In the genomic region with DNA sequence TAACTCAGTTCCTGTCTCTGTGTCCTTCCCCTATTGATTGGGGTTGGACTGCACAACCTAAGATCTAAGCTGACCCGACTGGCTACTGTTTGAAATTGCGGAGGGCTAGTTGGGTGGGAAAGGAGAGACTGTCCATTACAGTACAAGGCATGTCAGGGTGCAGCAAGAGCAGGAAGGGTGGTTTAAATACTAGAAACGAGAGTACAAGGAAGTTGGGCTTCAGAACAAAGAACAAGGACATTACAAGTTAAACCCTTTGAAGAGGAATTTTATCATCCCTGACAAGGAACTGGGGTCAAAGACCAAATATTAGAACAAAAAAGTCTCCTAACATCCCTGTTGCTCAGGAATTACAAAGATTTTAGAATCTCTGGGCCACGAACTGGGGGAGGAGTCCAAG, we compare ENCODE assay signal across 19 cellular contexts.
DNase-seq lines count a peak whose midpoint lies in the region; ATAC-seq, FAIRE-seq and TF ChIP-seq lines count a peak whose summit lies in the region.
"Had no signal": no experiment of that assay in that cellular context is flagged by ENCODE, and none has a peak within 500 bp of the region (broad histone marks: within the 10 kb centered on the region; RNA-seq: fewer than 3 reads in every experiment).

No MANE protein-coding gene starts in this region.

- H3K4me1 Mint-ChIP-seq in dendritic cell treated with granulocyte-macrophage colony-stimulating factor and Interleukin-4, amounts not matched to agents 40 ng/mL and 50 ng/mL, for 4 days (ENCODE audit: low read depth), result peaks cover 31% of the 10 kb centered on the region
- H3K4me1 Mint-ChIP-seq in endodermal cell, result peaks cover 4% of the 10 kb centered on the region

- H3K27ac Mint-ChIP-seq in dendritic cell treated with granulocyte-macrophage colony-stimulating factor and Interleukin-4, amounts not matched to agents 40 ng/mL and 50 ng/mL, for 4 days, result peak overlapping the region; percentile 56
- H3K27ac Mint-ChIP-seq in endodermal cell, result no peak overlapping the region

- H3K27me3 ChIP-seq in BLaER1 (no peaks in the 10 kb centered on the region), endodermal cell (ENCODE audit: control insufficient read depth, insufficient read depth, low read length, poor library complexity, severe bottlenecking) (no peaks in the 10 kb centered on the region), HAP-1 (ENCODE audit: low read depth) (no peaks in the 10 kb centered on the region)

- H3K36me3 ChIP-seq in BLaER1, result peaks cover 10% of the 10 kb centered on the region; the same call in 1 of the 2 replicates
- H3K36me3 ChIP-seq in mucosa of descending colon (ENCODE audit: low read depth), result no peaks in the 10 kb centered on the region
- H3K36me3 ChIP-seq in endodermal cell (ENCODE audit: control insufficient read depth, insufficient read depth, low read length), result no peaks in the 10 kb centered on the region
- no peaks in the 10 kb centered on the region for H3K36me3 ChIP-seq in HAP-1 (replicated peaks)

- intact Hi-C loops in dendritic cell treated with granulocyte-macrophage colony-stimulating factor and Interleukin-4, amounts not matched to agents 40 ng/mL and 50 ng/mL, for 4 days (cut with micrococcal nuclease), result no loop called here
- intact Hi-C loops in mucosa of descending colon (cut with DNase I, micrococcal nuclease), result no loop called here

- no peak overlapping the region for H3K4me2 ChIP-seq in BLaER1

- no peaks in the 10 kb centered on the region for H4K20me1 ChIP-seq in BLaER1

- H3K9me3 Mint-ChIP-seq in dendritic cell treated with granulocyte-macrophage colony-stimulating factor and Interleukin-4, amounts not matched to agents 40 ng/mL and 50 ng/mL, for 4 days, result peaks cover 37% of the 10 kb centered on the region
- peaks cover 17% of the 10 kb centered on the region for H3K9me3 Mint-ChIP-seq in endodermal cell

- no peaks in the 10 kb centered on the region for H3K27me3 Mint-ChIP-seq in dendritic cell treated with granulocyte-macrophage colony-stimulating factor and Interleukin-4, amounts not matched to agents 40 ng/mL and 50 ng/mL, for 4 days
- H3K27me3 Mint-ChIP-seq in endodermal cell (ENCODE audit: insufficient read depth), result no peaks in the 10 kb centered on the region
- H3K27me3 Mint-ChIP-seq: CD4-positive, CD25-positive, alpha-beta regulatory T cell had no signal

- H3K27ac ChIP-seq in BLaER1 (no peak overlapping the region), endodermal cell (ENCODE audit: low read depth, low read length) (no peak overlapping the region)
- H3K27ac ChIP-seq: RWPE1 had no signal

- 89 to 90% methylated on average over 3 of the region's 4 CpGs for WGBS in endodermal cell (ENCODE audit: insufficient coverage in 1 of 2, insufficient read length in 1 of 2), 2 experiments

- no peak overlapping the region for H3K9ac ChIP-seq in BLaER1
- H3K9ac ChIP-seq in endodermal cell (ENCODE audit: extremely low read depth, low read length, poor library complexity, severe bottlenecking), result no peak overlapping the region

- TF ChIP-seq CTCF in mucosa of descending colon (IDR thresholded peaks at IDR 0.05) (no peak), endodermal cell (conservative IDR thresholded peaks at IDR 0.05) (no peak)

- DNase-seq in HTR-8/SVneo (ENCODE audit: insufficient read length, low spot score), result no peak
- no peak for DNase-seq in mucosa of descending colon
- no peak for DNase-seq in mucosa of gallbladder (ENCODE audit: low spot score)
- no peak for DNase-seq in endodermal cell
- no peak for DNase-seq in NCI-H2196 treated with DMSO at 0.1 percent for 48 hours (lab: John Stamatoyannopoulos, UW; ENCODE audit: unreplicated experiment)
- DNase-seq in HAP-1 (ENCODE audit: low spot score in 2 of 2), result no peak
- DNase-seq: AML-193; CD4-positive, CD25-positive, alpha-beta regulatory T cell; DMS79 treated with DMSO at 0.1 percent for 48 hours; KBM-7; NCI-H1048; NCI-H146; NCI-H526 treated with DMSO at 0.1 percent for 48 hours had no signal

- peaks cover 19% of the 10 kb centered on the region for H3K36me3 Mint-ChIP-seq in dendritic cell treated with granulocyte-macrophage colony-stimulating factor and Interleukin-4, amounts not matched to agents 40 ng/mL and 50 ng/mL, for 4 days (ENCODE audit: low read depth)
- H3K36me3 Mint-ChIP-seq in endodermal cell (ENCODE audit: low read depth), result no peaks in the 10 kb centered on the region

- in situ Hi-C loops in HAP-1 (cut with MboI; ENCODE audit: low sequenced_read_pairs), result no loop called here

- ATAC-seq in mucosa of descending colon, result peak; percentile 79
- ATAC-seq: HCT116 had no signal

- H3K4me1 ChIP-seq in BLaER1 (no peaks in the 10 kb centered on the region), mucosa of descending colon (ENCODE audit: low read depth) (no peaks in the 10 kb centered on the region), endodermal cell (ENCODE audit: control insufficient read depth, insufficient read depth, low read length) (no peaks in the 10 kb centered on the region), HAP-1 (no peaks in the 10 kb centered on the region)

- peak; percentile 49 for FAIRE-seq in HTR-8/SVneo (lab: Jason Lieb, UNC)
- FAIRE-seq: G401.6, GM12891 had no signal

- H3K4me3 ChIP-seq in BLaER1 (peak overlapping the region; percentile 8; the same call in 1 of the 2 replicates), mucosa of descending colon (no peak overlapping the region), endodermal cell (ENCODE audit: low read length) (no peak overlapping the region), HAP-1 (no peak overlapping the region)

- peaks cover 39% of the 10 kb centered on the region for H3K9me3 ChIP-seq in BLaER1
- peaks cover 7% of the 10 kb centered on the region for H3K9me3 ChIP-seq in mucosa of descending colon
- peaks cover 12% of the 10 kb centered on the region for H3K9me3 ChIP-seq in endodermal cell (ENCODE audit: control insufficient read depth, low read length)
- no peaks in the 10 kb centered on the region for H3K9me3 ChIP-seq in HAP-1

- H3K4me3 Mint-ChIP-seq in dendritic cell treated with granulocyte-macrophage colony-stimulating factor and Interleukin-4, amounts not matched to agents 40 ng/mL and 50 ng/mL, for 4 days, result no peak overlapping the region
- H3K4me3 Mint-ChIP-seq in endodermal cell, result no peak overlapping the region
- H3K4me3 Mint-ChIP-seq: CD4-positive, CD25-positive, alpha-beta regulatory T cell had no signal
